ENCODE assay signal across 22 cellular contexts in the genomic region with DNA sequence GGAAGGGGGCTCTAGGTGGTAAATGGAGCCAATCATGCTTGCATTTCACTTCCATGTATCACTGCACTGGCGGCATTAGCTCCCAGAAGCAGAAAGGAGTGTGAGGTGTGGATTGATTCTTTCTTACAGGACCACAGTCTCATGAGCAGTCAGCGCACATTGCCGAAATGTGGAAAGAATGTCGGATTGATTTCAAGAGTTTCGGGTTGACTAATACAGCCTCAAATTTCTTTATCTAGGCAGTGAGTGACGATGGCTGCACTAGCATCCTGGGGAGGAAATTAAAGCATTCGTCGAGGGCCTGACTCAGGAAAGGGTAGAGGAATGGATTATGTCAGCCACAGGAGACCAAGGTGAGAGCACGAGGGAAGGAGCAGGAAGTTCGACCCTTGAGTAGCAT.
"Had no signal": no experiment of that assay in that cellular context is flagged by ENCODE, and none has a peak within 500 bp of the region (broad histone marks: within the 10 kb centered on the region; RNA-seq: fewer than 3 reads in every experiment).

No MANE protein-coding gene starts in this region.

- H3K27ac Mint-ChIP-seq: activated B cell treated with CpG ODN at 0.5 μM for 24 hours; activated naive CD8-positive, alpha-beta T cell; activated T-helper 1 cell treated with anti-CD3 and anti-CD28 coated beads, Interleukin-12 subunit alpha, Interleukin-12 subunit beta, Interleukin-2, Interleukin-4 antibody, amounts not matched to agents 30 ng/mL and 10 ng/mL and 1 ng/mL, durations not matched to agents 14 hours and 24 hours and 36 hours; nephron; T-helper 17 cell had no signal

- H3K4me1 Mint-ChIP-seq: activated B cell treated with CpG ODN at 0.5 μM for 24 hours, nephron had no signal

- H3K9me3 Mint-ChIP-seq: activated B cell treated with CpG ODN at 0.5 μM for 24 hours; activated T-helper 1 cell treated with anti-CD3 and anti-CD28 coated beads, Interleukin-12 subunit alpha, Interleukin-12 subunit beta, Interleukin-2, Interleukin-4 antibody, amounts not matched to agents 30 ng/mL and 10 ng/mL and 1 ng/mL, durations not matched to agents 14 hours and 24 hours and 36 hours; nephron had no signal

- H3K4me3 Mint-ChIP-seq: activated B cell treated with CpG ODN at 0.5 μM for 24 hours; activated naive CD8-positive, alpha-beta T cell; activated T-helper 1 cell treated with anti-CD3 and anti-CD28 coated beads, Interleukin-12 subunit alpha, Interleukin-12 subunit beta, Interleukin-2, Interleukin-4 antibody, amounts not matched to agents 30 ng/mL and 10 ng/mL and 1 ng/mL, durations not matched to agents 14 hours and 24 hours and 36 hours; nephron; T-helper 17 cell had no signal

- DNase-seq: activated B cell treated with CpG ODN at 0.5 μM for 24 hours; activated CD4-positive, alpha-beta T cell treated with anti-CD3 and anti-CD28 coated beads for 4 hours; activated gamma-delta T cell treated with Interleukin-2 at 50 U/mL for 16 hours; adrenal gland; brain microvascular endothelial cell; central memory CD4-positive, alpha-beta T cell; effector memory CD4-positive, alpha-beta T cell; heart left ventricle; left cardiac atrium; midbrain; pancreas; psoas muscle; stimulated activated CD4-positive, alpha-beta T cell treated with anti-CD3 and anti-CD28 coated beads, Interleukin-2, amount 100 ng/mL, for 24 hours; stimulated activated naive CD4-positive, alpha-beta T cell; T-helper 17 cell; testis; upper lobe of left lung had no signal

- H3K36me3 Mint-ChIP-seq: activated naive CD8-positive, alpha-beta T cell had no signal

- ATAC-seq: esophagus mucosa, gastroesophageal sphincter, heart left ventricle, left cardiac atrium, pancreas, psoas muscle, T-helper 17 cell had no signal
